In the genomic region with DNA sequence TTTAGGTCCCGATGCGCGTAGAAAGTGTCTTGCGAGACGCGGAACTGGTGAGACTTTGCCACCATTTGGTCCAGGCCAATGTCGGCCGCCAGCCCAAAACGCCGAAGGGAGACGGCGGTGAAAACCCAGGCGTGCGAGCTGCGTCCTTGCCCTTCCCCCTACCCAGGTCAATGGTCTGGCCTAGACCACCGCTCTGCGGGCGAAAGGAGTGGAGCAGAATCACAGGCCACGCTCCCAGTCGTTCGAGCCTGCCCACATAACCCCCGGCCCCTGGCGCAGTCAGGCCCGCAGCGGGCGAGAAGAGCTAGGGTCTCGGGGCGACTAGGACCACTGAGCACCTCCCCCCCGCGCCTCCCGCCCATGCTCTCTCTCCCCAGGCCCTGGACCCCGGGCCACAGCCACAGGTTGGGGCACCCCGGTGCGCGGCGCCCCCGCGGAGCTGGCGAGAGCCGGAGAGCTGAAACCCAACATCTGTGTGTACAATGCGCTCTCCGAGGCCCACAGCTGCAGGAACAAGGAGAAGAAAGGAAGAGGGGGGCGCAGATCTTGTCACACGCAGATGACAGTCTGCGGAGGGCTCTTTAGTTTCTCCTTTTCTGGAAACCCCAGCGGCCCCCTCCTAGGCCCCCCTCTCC, we compare ENCODE assay signal across 10 cellular contexts.
DNase-seq lines count a peak whose midpoint lies in the region; ATAC-seq and TF ChIP-seq lines count a peak whose summit lies in the region.
"Had no signal": no experiment of that assay in that cellular context is flagged by ENCODE, and none has a peak within 500 bp of the region (broad histone marks: within the 10 kb centered on the region; RNA-seq: fewer than 3 reads in every experiment).

No MANE protein-coding gene starts in this region.

- no peaks in the 10 kb centered on the region for H3K36me3 ChIP-seq in BLaER1

- H3K36me3 Mint-ChIP-seq in nephron (ENCODE audit: low read depth): no peaks in the 10 kb centered on the region

- H3K4me3 Mint-ChIP-seq in nephron: peak overlapping the region; percentile 70 to 84 (median 84)

- peaks cover 9% of the 10 kb centered on the region for H3K9me3 ChIP-seq in BLaER1

- H3K4me1 ChIP-seq in BLaER1: peaks cover 48% of the 10 kb centered on the region

- no peak for TF ChIP-seq POLR2A in erythroblast (IDR thresholded peaks at IDR 0.05; ENCODE audit: low read length)

- H3K27ac ChIP-seq in BLaER1: no peak overlapping the region

- TF ChIP-seq CTCF in nephron (IDR thresholded peaks at IDR 0.05; ENCODE audit: unreplicated experiment in 3 of 3): no peak

- peaks cover 80% of the 10 kb centered on the region for H3K27me3 Mint-ChIP-seq in nephron (ENCODE audit: low read depth)

- peaks cover 5% of the 10 kb centered on the region for H3K9me3 Mint-ChIP-seq in nephron

- ATAC-seq in GM21526 (IDR thresholded peaks at IDR 0.05; ENCODE audit: low FRiP score, unreplicated experiment) (no peak), HG03159 (IDR thresholded peaks at IDR 0.05; ENCODE audit: unreplicated experiment) (no peak)

- peak overlapping the region; percentile 96 for H3K4me2 ChIP-seq in BLaER1

- H3K4me3 ChIP-seq in BLaER1: peak overlapping the region; percentile 66
- H3K4me3 ChIP-seq: lung had no signal

- peaks cover 94% of the 10 kb centered on the region for H3K27me3 ChIP-seq in BLaER1

- peak; percentile 84 for DNase-seq in NCI-H1092 treated with DMSO at 0.1 percent for 48 hours (lab: John Stamatoyannopoulos, UW)
- DNase-seq in dermis blood vessel endothelial cell: peak; percentile 16
- DNase-seq in middle frontal gyrus (ENCODE audit: extremely low spot score, low spot score): no peak
- no peak for DNase-seq in erythroblast (lab: John Stamatoyannopoulos, UW)
- DNase-seq: KG1 had no signal

- peaks cover 76% of the 10 kb centered on the region for H4K20me1 ChIP-seq in BLaER1

- H3K27ac Mint-ChIP-seq in nephron: no peak overlapping the region

- no peak overlapping the region for H3K9ac ChIP-seq in BLaER1

- H3K4me1 Mint-ChIP-seq in nephron: peaks cover 10% of the 10 kb centered on the region

Comparison
In these comparisons a context has a peak if more than half of its experiments do, and no peak if none do; other contexts are left out.
1. DNase-seq: peak in NCI-H1092 treated with DMSO at 0.1 percent for 48 hours (single experiment) and dermis blood vessel endothelial cell (single experiment); none in middle frontal gyrus (single experiment) and erythroblast (0 of 2).